Comparison of ENCODE assay signal across 12 cellular contexts in genomic region chr12:78240827-78241226, GRCh38.
DNase-seq lines count a peak whose midpoint lies in the region; ATAC-seq, FAIRE-seq and TF ChIP-seq lines count a peak whose summit lies in the region.
"Had no signal": no experiment of that assay in that cellular context is flagged by ENCODE, and none has a peak within 500 bp of the region (broad histone marks: within the 10 kb centered on the region; RNA-seq: fewer than 3 reads in every experiment).

No MANE protein-coding gene starts in this region.

- peaks cover 7% of the 10 kb centered on the region for H3K4me1 ChIP-seq in neuron (ENCODE audit: insufficient read depth, low read length)
- H3K4me1 ChIP-seq: SJSA1 had no signal

- no peak for ATAC-seq in GM21515 (IDR thresholded peaks at IDR 0.05; ENCODE audit: unreplicated experiment)

- no peak overlapping the region for H3K4me3 ChIP-seq in neuron (ENCODE audit: low read length)
- H3K4me3 ChIP-seq: GM23248, SJSA1 had no signal

- no peaks in the 10 kb centered on the region for H3K27me3 ChIP-seq in neuron (ENCODE audit: insufficient read depth, low read length)
- H3K27me3 ChIP-seq: SJSA1 had no signal

- peak overlapping the region; percentile 58 for H2AFZ ChIP-seq in neuron (ENCODE audit: low read depth, low read length)

- DNase-seq in D721Med (ENCODE audit: insufficient read length, low spot score), result no peak
- DNase-seq in M059J (ENCODE audit: low read depth), result peak; percentile 8
- peak; percentile 90 for DNase-seq in NCI-H82 (lab: John Stamatoyannopoulos, UW)
- DNase-seq in NCI-H1417 treated with DMSO at 0.1 percent for 48 hours (lab: John Stamatoyannopoulos, UW), result no peak
- no peak for DNase-seq in activated effector memory CD4-positive, alpha-beta T cell treated with Interleukin-2 at 50 U/mL for 16 hours
- DNase-seq: ACHN; CD8-positive, alpha-beta memory T cell; GM23248; NCI-H1694 had no signal

- peak; percentile 86 for FAIRE-seq in D721Med (lab: Jason Lieb, UNC)

- H3K36me3 ChIP-seq in neuron (ENCODE audit: insufficient read depth, low read length), result no peaks in the 10 kb centered on the region
- H3K36me3 ChIP-seq: SJSA1 had no signal

- no peaks in the 10 kb centered on the region for H3K9me3 ChIP-seq in neuron (ENCODE audit: low read length)
- H3K9me3 ChIP-seq: SJSA1 had no signal

- TF ChIP-seq CTCF in D721Med (IDR thresholded peaks at IDR 0.05; ENCODE audit: insufficient read depth, missing control alignments), result no peak

Comparison
In these comparisons a context has a peak if more than half of its experiments do, and no peak if none do; other contexts are left out.
1. DNase-seq: peak in M059J (single experiment) and NCI-H82 (single experiment); none in D721Med (single experiment), NCI-H1417 treated with DMSO at 0.1 percent for 48 hours (single experiment) and activated effector memory CD4-positive, alpha-beta T cell treated with Interleukin-2 at 50 U/mL for 16 hours (single experiment).